8 cellular contexts compared by ENCODE assay signal in genomic region chr3:195909294-195909644, GRCh38. TPM values are rescaled to one million over a fixed set of nuclear protein-coding genes. Genes with fewer than 3 reads are reported as not detected.
A peak's percentile ranks its signal among the peaks of the same experiment; 100 is the strongest.
DNase-seq lines count a peak whose midpoint lies in the region; ATAC-seq and TF ChIP-seq lines count a peak whose summit lies in the region.

No MANE protein-coding gene starts in this region.

- no peak overlapping the region for H2BK5ac ChIP-seq in mesendoderm (ENCODE audit: low read length)

- no peaks in the 10 kb centered on the region for H3K27me3 ChIP-seq in CD8-positive, alpha-beta memory T cell (ENCODE audit: insufficient read depth, low read length, poor library complexity, severe bottlenecking)
- H3K27me3 ChIP-seq in HL-60 (ENCODE audit: insufficient read depth, poor library complexity, severe bottlenecking) (no peaks in the 10 kb centered on the region), mesendoderm (ENCODE audit: insufficient read depth, low read length, poor library complexity) (no peaks in the 10 kb centered on the region)

- peaks cover 35 to 50% (median 41%) of the 10 kb centered on the region in 3 donors for H3K4me1 Mint-ChIP-seq in CD8-positive, alpha-beta memory T cell
- H3K4me1 Mint-ChIP-seq in type B pancreatic cell (ENCODE audit: unreplicated experiment), result peaks cover 23% of the 10 kb centered on the region

- CTCF ChIA-PET in CD8-positive, alpha-beta memory T cell (lab: Charles Lee), result interaction anchor here (2.9 to 6.0 kb wide), 3 partner anchors 13 to 59 kb away, joined by 11 to 147 read pairs (median 13); no protein-coding TSS in a partner anchor

- no peaks in the 10 kb centered on the region for H3K9me3 Mint-ChIP-seq in CD8-positive, alpha-beta memory T cell
- no peaks in the 10 kb centered on the region for H3K9me3 Mint-ChIP-seq in type B pancreatic cell

- H3K4me3 Mint-ChIP-seq in CD8-positive, alpha-beta memory T cell, result peak overlapping the region in 4 of 7 donors; percentile 8 to 74 (median 36)
- H3K4me3 Mint-ChIP-seq in type B pancreatic cell, result no peak overlapping the region

- DNase-seq in CD8-positive, alpha-beta memory T cell, result no peak
- DNase-seq in HL-60 (ENCODE audit: low read depth in 1 of 2, low spot score in 1 of 2), result peak in 1 of 2 experiments; percentile 50
- DNase-seq in astrocyte of the hippocampus (ENCODE audit: low read depth, low spot score), result peak; percentile 67
- DNase-seq in mesendoderm, result peak; percentile 51
- DNase-seq in stimulated activated CD4-positive, alpha-beta T cell treated with anti-CD3 and anti-CD28 coated beads, Interleukin-4, amount 100 ng/mL, for 24 hours, result no peak
- DNase-seq in type B pancreatic cell (ENCODE audit: extremely low spot score, unreplicated experiment), result no peak
- DNase-seq in AML-193 (lab: John Stamatoyannopoulos, UW), result no peak

- POLR2A ChIA-PET in CD8-positive, alpha-beta memory T cell (lab: Charles Lee), result interaction anchor here (0.5 to 3.4 kb wide), 2 partner anchors 14 to 48 kb away, joined by 6 to 77 read pairs; no protein-coding TSS in a partner anchor

- no CpG with 5 or more reads among the region's 47 CpGs for whole genome bisulfite sequencing in mesendoderm (ENCODE audit: extremely low coverage, insufficient coverage, low lambda C conversion rate)

- H3K27me3 Mint-ChIP-seq in CD8-positive, alpha-beta memory T cell, result peaks cover 0 to 3% of the 10 kb centered on the region in 2 donors
- H3K27me3 Mint-ChIP-seq in type B pancreatic cell, result peaks cover 23% of the 10 kb centered on the region

- peak overlapping the region; percentile 73 for H3K9ac ChIP-seq in mesendoderm (ENCODE audit: low read length)

- no peak overlapping the region for H3K27ac ChIP-seq in CD8-positive, alpha-beta memory T cell (ENCODE audit: low read depth, low read length)
- no peak overlapping the region for H3K27ac ChIP-seq in HL-60 (replicated peaks)
- H3K27ac ChIP-seq in mesendoderm (ENCODE audit: low read depth, low read length), result peak overlapping the region; percentile 63

- H2BK120ac ChIP-seq in mesendoderm (ENCODE audit: low read depth, low read length), result peak overlapping the region; percentile 50

- no peak overlapping the region for H3K4me3 ChIP-seq in CD8-positive, alpha-beta memory T cell (ENCODE audit: low read length)
- peak overlapping the region; percentile 68 for H3K4me3 ChIP-seq in HL-60 (replicated peaks; ENCODE audit: insufficient read depth, low read length)
- peak overlapping the region; percentile 54 for H3K4me3 ChIP-seq in mesendoderm (ENCODE audit: low read length)

- H3K9me3 ChIP-seq in CD8-positive, alpha-beta memory T cell (ENCODE audit: low read length), result no peaks in the 10 kb centered on the region

- peak overlapping the region; percentile 97 for H3K4ac ChIP-seq in mesendoderm (ENCODE audit: low read depth, low read length)

- H2AK5ac ChIP-seq in mesendoderm (ENCODE audit: low read length), result no peak overlapping the region

- TF ChIP-seq CTCF in HL-60 (IDR thresholded peaks at IDR 0.05; ENCODE audit: insufficient read depth, low read length) (no peak), type B pancreatic cell (conservative IDR thresholded peaks at IDR 0.05) (no peak)

- H3K56ac ChIP-seq in mesendoderm (ENCODE audit: low read length), result peak overlapping the region; percentile 85

- H2BK15ac ChIP-seq in mesendoderm (replicated peaks; ENCODE audit: low read depth), result peak overlapping the region; percentile 25

- H3K79me1 ChIP-seq in mesendoderm (ENCODE audit: low read length), result peaks cover 6% of the 10 kb centered on the region

- peaks cover 44% of the 10 kb centered on the region for H3K4me1 ChIP-seq in CD8-positive, alpha-beta memory T cell (ENCODE audit: insufficient read depth, low read length)
- peaks cover 7% of the 10 kb centered on the region for H3K4me1 ChIP-seq in mesendoderm (ENCODE audit: control insufficient read depth, low read depth, low read length)

- no peak overlapping the region for H4K5ac ChIP-seq in mesendoderm (ENCODE audit: low read length)

- peaks cover 0 to 3% (median 2%) of the 10 kb centered on the region in 3 donors for H3K36me3 Mint-ChIP-seq in CD8-positive, alpha-beta memory T cell
- H3K36me3 Mint-ChIP-seq in type B pancreatic cell, result peaks cover 3% of the 10 kb centered on the region

- H3K79me2 ChIP-seq in mesendoderm (ENCODE audit: control insufficient read depth, insufficient read depth, low read length), result peaks cover 2% of the 10 kb centered on the region

- no peak overlapping the region for H3K4me2 ChIP-seq in mesendoderm (ENCODE audit: low read length)

- peak overlapping the region in 1 of 8 donors; percentile 70 for H3K27ac Mint-ChIP-seq in CD8-positive, alpha-beta memory T cell
- no peak overlapping the region for H3K27ac Mint-ChIP-seq in type B pancreatic cell

- H3K18ac ChIP-seq in mesendoderm (ENCODE audit: low read length), result peak overlapping the region; percentile 91

- peak overlapping the region; percentile 28 for H4K8ac ChIP-seq in mesendoderm (ENCODE audit: low read depth, low read length)

- peak; percentile 26 for ATAC-seq in GM19467 (IDR thresholded peaks at IDR 0.05; ENCODE audit: unreplicated experiment)

- H3K36me3 ChIP-seq in CD8-positive, alpha-beta memory T cell (ENCODE audit: insufficient read depth, low read length), result no peaks in the 10 kb centered on the region
- no peaks in the 10 kb centered on the region for H3K36me3 ChIP-seq in mesendoderm (ENCODE audit: control insufficient read depth, insufficient read depth, low read length)

- no peak overlapping the region for H3K23ac ChIP-seq in mesendoderm (ENCODE audit: low read length)

RNA-seq across cellular contexts. Expression of gene TNK2, which starts 0.9 kb away (rescaled TPM):
- 10 to 100 TPM; 71.4 to 74.5 TPM for total RNA-seq in CD8-positive, alpha-beta memory T cell
- polyA plus RNA-seq in CD8-positive, alpha-beta memory T cell, result 4.7 TPM
- polyA plus RNA-seq in mesendoderm (2013, experiment 1 of 2), result 10.7 TPM
- 10.4 TPM for polyA plus RNA-seq in mesendoderm (2013, experiment 2 of 2)
- total RNA-seq in type B pancreatic cell (ENCODE audit: low replicate concordance), result 21.6 and 42.5 TPM in 2 replicates

Comparison
In these comparisons a context has a peak if more than half of its experiments do, and no peak if none do; other contexts are left out.
1. DNase-seq: peak in astrocyte of the hippocampus (single experiment) and mesendoderm (single experiment); none in CD8-positive, alpha-beta memory T cell (0 of 5), stimulated activated CD4-positive, alpha-beta T cell treated with anti-CD3 and anti-CD28 coated beads, Interleukin-4, amount 100 ng/mL, for 24 hours (single experiment), type B pancreatic cell (single experiment) and AML-193 (0 of 2).